ENCODE assay signal across 1 cellular context in the genomic region with DNA sequence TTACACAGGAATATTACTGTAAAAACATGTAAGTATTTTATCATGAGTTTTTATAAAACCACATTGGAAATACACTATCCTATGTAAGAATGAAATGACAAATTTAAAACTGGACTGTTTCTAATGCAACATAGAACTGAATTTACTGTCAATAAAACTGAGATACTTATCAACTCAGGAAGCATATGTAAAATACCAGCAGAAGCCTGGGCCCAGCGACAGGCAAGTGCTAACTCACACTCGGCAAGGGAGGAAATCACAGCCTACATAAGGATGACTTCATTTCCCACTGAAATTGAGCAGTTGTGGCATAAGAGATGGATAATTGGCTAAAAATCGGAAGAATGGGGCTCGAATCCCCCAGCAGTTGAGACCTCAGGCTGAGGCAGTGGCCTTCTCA.
TF ChIP-seq lines count a peak whose summit lies in the region.

No MANE protein-coding gene starts in this region.

TF ChIP-seq in endothelial cell of umbilical vein, 7 proteins besides CTCF, POLR2A, EP300 and RAD21:
- TF ChIP-seq JUN (IDR thresholded peaks at IDR 0.05; ENCODE audit: borderline replicate concordance, insufficient read depth, insufficient read length, low read depth) (peak; percentile 67), EZH2 (IDR thresholded peaks at IDR 0.05; ENCODE audit: borderline replicate concordance, low read depth, low read length, severe bottlenecking) (no peak), MYC (IDR thresholded peaks at IDR 0.05; ENCODE audit: low read depth, low read length) (no peak), FOS (IDR thresholded peaks at IDR 0.05; ENCODE audit: borderline replicate concordance, insufficient read depth, low read length) (peak; percentile 29), GATA2 (IDR thresholded peaks at IDR 0.05; ENCODE audit: insufficient read depth, insufficient read length, low read depth, low read length) (peak; percentile 89), POLR2AphosphoS5 (IDR thresholded peaks at IDR 0.05; ENCODE audit: insufficient read depth, low read depth, low read length) (peak; percentile 33)
- TF ChIP-seq, protein P1, sequence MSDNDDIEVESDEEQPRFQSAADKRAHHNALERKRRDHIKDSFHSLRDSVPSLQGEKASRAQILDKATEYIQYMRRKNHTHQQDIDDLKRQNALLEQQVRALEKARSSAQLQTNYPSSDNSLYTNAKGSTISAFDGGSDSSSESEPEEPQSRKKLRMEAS (IDR thresholded peaks at IDR 0.05; ENCODE audit: insufficient read depth, insufficient read length), result no peak
